ENCODE assay signal across 12 cellular contexts in the genomic region with DNA sequence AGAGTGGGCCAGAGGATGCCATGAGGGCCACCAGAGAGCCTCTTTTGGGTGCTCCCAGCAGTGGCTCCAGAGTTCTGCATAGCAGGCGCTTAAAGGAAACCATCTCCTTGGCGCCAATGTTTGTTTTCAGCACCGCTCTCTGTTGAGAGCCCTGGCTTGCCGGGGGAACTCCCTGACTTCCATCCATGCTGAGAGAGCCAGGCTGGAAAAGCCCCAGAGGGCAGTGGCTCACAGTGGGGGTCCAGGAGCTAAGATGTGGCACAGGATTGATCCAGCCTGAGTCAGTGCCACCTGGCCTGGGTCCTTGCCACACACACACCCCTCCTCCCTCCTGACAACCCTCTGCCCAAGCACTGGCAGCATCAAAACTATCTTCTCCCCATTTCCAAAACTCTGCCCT. TPM values are rescaled to one million over a fixed set of nuclear protein-coding genes. Genes with fewer than 3 reads are reported as not detected.
A peak's percentile ranks its signal among the peaks of the same experiment; 100 is the strongest.
DNase-seq lines count a peak whose midpoint lies in the region; ATAC-seq and TF ChIP-seq lines count a peak whose summit lies in the region.
"Had no signal": no experiment of that assay in that cellular context is flagged by ENCODE, and none has a peak within 500 bp of the region (broad histone marks: within the 10 kb centered on the region; RNA-seq: fewer than 3 reads in every experiment).

No MANE protein-coding gene starts in this region.

- CTCF ChIA-PET in activated CD8-positive, alpha-beta T cell treated with anti-CD3 and anti-CD28 coated beads, Interleukin-2, amount 10 ng/mL, durations not matched to agents 7 days and 5 days (lab: Charles Lee): no interaction called here

- no peaks in the 10 kb centered on the region; the same call in 1 of the 2 replicates for H3K9me3 Mint-ChIP-seq in HFFc6
- H3K9me3 Mint-ChIP-seq in activated T-helper 2 cell treated with anti-CD3 and anti-CD28 coated beads, Interferon-gamma antibody, Interleukin-2, Interleukin-4, amounts not matched to agents 10 μg/mL and 5 μg/mL and 100 μg/mL, durations not matched to agents 14 hours and 24 hours and 36 hours: no peaks in the 10 kb centered on the region
- H3K9me3 Mint-ChIP-seq in activated CD8-positive, alpha-beta T cell treated with anti-CD3 and anti-CD28 coated beads, Interleukin-2, amount 10 ng/mL, durations not matched to agents 7 days and 5 days (ENCODE audit: insufficient read depth): no peaks in the 10 kb centered on the region
- H3K9me3 Mint-ChIP-seq: CD4-positive, alpha-beta T cell; central memory CD8-positive, alpha-beta T cell had no signal

- no peak overlapping the region for H3K4me3 ChIP-seq in subcutaneous abdominal adipose tissue (ENCODE audit: low read depth in 1 of 5, low read length in 5 of 5)
- H3K4me3 ChIP-seq: psoas muscle had no signal

- peak overlapping the region; percentile 55 for H3K27ac Mint-ChIP-seq in HFFc6
- no peak overlapping the region for H3K27ac Mint-ChIP-seq in activated T-helper 2 cell treated with anti-CD3 and anti-CD28 coated beads, Interferon-gamma antibody, Interleukin-2, Interleukin-4, amounts not matched to agents 10 μg/mL and 5 μg/mL and 100 μg/mL, durations not matched to agents 14 hours and 24 hours and 36 hours
- no peak overlapping the region for H3K27ac Mint-ChIP-seq in activated CD8-positive, alpha-beta T cell treated with anti-CD3 and anti-CD28 coated beads, Interleukin-2, amount 10 ng/mL, durations not matched to agents 7 days and 5 days
- H3K27ac Mint-ChIP-seq: CD4-positive, alpha-beta T cell had no signal

- H3K36me3 Mint-ChIP-seq in HFFc6 (ENCODE audit: low read depth): peaks cover 54% of the 10 kb centered on the region
- no peaks in the 10 kb centered on the region for H3K36me3 Mint-ChIP-seq in activated T-helper 2 cell treated with anti-CD3 and anti-CD28 coated beads, Interferon-gamma antibody, Interleukin-2, Interleukin-4, amounts not matched to agents 10 μg/mL and 5 μg/mL and 100 μg/mL, durations not matched to agents 14 hours and 24 hours and 36 hours (ENCODE audit: low read depth)
- no peaks in the 10 kb centered on the region for H3K36me3 Mint-ChIP-seq in activated CD8-positive, alpha-beta T cell treated with anti-CD3 and anti-CD28 coated beads, Interleukin-2, amount 10 ng/mL, durations not matched to agents 7 days and 5 days (ENCODE audit: low read depth)

- no peak for TF ChIP-seq CTCF in HFFc6 (IDR thresholded peaks at IDR 0.05)

- peak overlapping the region; percentile 82 for H3K27ac ChIP-seq in subcutaneous abdominal adipose tissue (ENCODE audit: low read depth, low read length)
- H3K27ac ChIP-seq: psoas muscle had no signal

- no peaks in the 10 kb centered on the region for H3K27me3 ChIP-seq in subcutaneous abdominal adipose tissue (ENCODE audit: control insufficient read depth in 5 of 5, insufficient read depth in 4 of 5, low read length in 5 of 5)

- no peak overlapping the region for H3K9ac ChIP-seq in subcutaneous abdominal adipose tissue (ENCODE audit: low read length in 5 of 5)

- peaks cover 54% of the 10 kb centered on the region for H3K4me1 Mint-ChIP-seq in HFFc6 (ENCODE audit: low read depth)
- no peaks in the 10 kb centered on the region for H3K4me1 Mint-ChIP-seq in activated T-helper 2 cell treated with anti-CD3 and anti-CD28 coated beads, Interferon-gamma antibody, Interleukin-2, Interleukin-4, amounts not matched to agents 10 μg/mL and 5 μg/mL and 100 μg/mL, durations not matched to agents 14 hours and 24 hours and 36 hours (ENCODE audit: low read depth)
- H3K4me1 Mint-ChIP-seq in activated CD8-positive, alpha-beta T cell treated with anti-CD3 and anti-CD28 coated beads, Interleukin-2, amount 10 ng/mL, durations not matched to agents 7 days and 5 days (ENCODE audit: low read depth): peaks cover 2% of the 10 kb centered on the region
- H3K4me1 Mint-ChIP-seq: central memory CD8-positive, alpha-beta T cell had no signal

- POLR2A ChIA-PET in activated CD8-positive, alpha-beta T cell treated with anti-CD3 and anti-CD28 coated beads, Interleukin-2, amount 10 ng/mL, durations not matched to agents 7 days and 5 days (lab: Charles Lee): no interaction called here

- peaks cover 17% of the 10 kb centered on the region for H3K27me3 Mint-ChIP-seq in HFFc6 (ENCODE audit: insufficient read depth)
- H3K27me3 Mint-ChIP-seq in activated T-helper 2 cell treated with anti-CD3 and anti-CD28 coated beads, Interferon-gamma antibody, Interleukin-2, Interleukin-4, amounts not matched to agents 10 μg/mL and 5 μg/mL and 100 μg/mL, durations not matched to agents 14 hours and 24 hours and 36 hours (ENCODE audit: low read depth): no peaks in the 10 kb centered on the region
- no peaks in the 10 kb centered on the region for H3K27me3 Mint-ChIP-seq in activated CD8-positive, alpha-beta T cell treated with anti-CD3 and anti-CD28 coated beads, Interleukin-2, amount 10 ng/mL, durations not matched to agents 7 days and 5 days (ENCODE audit: low read depth)
- H3K27me3 Mint-ChIP-seq: CD4-positive, alpha-beta T cell had no signal

- DNase-seq in HFFc6 (no peak), NCI-H69 (lab: John Stamatoyannopoulos, UW) (peak; percentile 84), left colon (no peak)
- DNase-seq in activated T-helper 2 cell treated with anti-CD3 and anti-CD28 coated beads, Interferon-gamma antibody, Interleukin-2, Interleukin-4, amounts not matched to agents 10 μg/mL and 5 μg/mL and 100 μg/mL, durations not matched to agents 14 hours and 24 hours and 36 hours (ENCODE audit: low spot score): no peak
- DNase-seq in stimulated activated CD4-positive, alpha-beta T cell treated with anti-CD3 and anti-CD28 coated beads, Interleukin-15, amount 100 ng/mL, for 24 hours: no peak
- DNase-seq in activated CD8-positive, alpha-beta T cell treated with anti-CD3 and anti-CD28 coated beads, Interleukin-2, amount 10 ng/mL, durations not matched to agents 7 days and 5 days: no peak
- DNase-seq: CD4-positive, alpha-beta T cell; NCI-H2081 treated with DMSO at 0.1 percent for 48 hours; psoas muscle; stimulated activated naive CD8-positive, alpha-beta T cell treated with anti-CD3 and anti-CD28 coated beads, Interleukin-15, Interleukin-2, amounts not matched to agents 100 U/mL and 50 U/mL, for 24 hours had no signal

- intact Hi-C loops in left colon (cut with DNase I, micrococcal nuclease): no loop called here
- intact Hi-C loops in activated T-helper 2 cell treated with anti-CD3 and anti-CD28 coated beads, Interferon-gamma antibody, Interleukin-2, Interleukin-4, amounts not matched to agents 10 μg/mL and 5 μg/mL and 100 μg/mL, durations not matched to agents 14 hours and 24 hours and 36 hours (cut with micrococcal nuclease): no loop called here

- H3K4me3 Mint-ChIP-seq in HFFc6: peak overlapping the region; percentile 8; the same call in 1 of the 2 replicates
- no peak overlapping the region for H3K4me3 Mint-ChIP-seq in activated T-helper 2 cell treated with anti-CD3 and anti-CD28 coated beads, Interferon-gamma antibody, Interleukin-2, Interleukin-4, amounts not matched to agents 10 μg/mL and 5 μg/mL and 100 μg/mL, durations not matched to agents 14 hours and 24 hours and 36 hours (ENCODE audit: low read depth)
- H3K4me3 Mint-ChIP-seq in activated CD8-positive, alpha-beta T cell treated with anti-CD3 and anti-CD28 coated beads, Interleukin-2, amount 10 ng/mL, durations not matched to agents 7 days and 5 days: no peak overlapping the region
- H3K4me3 Mint-ChIP-seq: CD4-positive, alpha-beta T cell; central memory CD8-positive, alpha-beta T cell had no signal

- peaks cover 4 to 62% (median 40%) of the 10 kb centered on the region in 5 donors for H3K36me3 ChIP-seq in subcutaneous abdominal adipose tissue (ENCODE audit: control insufficient read depth in 5 of 5, insufficient read depth in 5 of 5, low read length in 5 of 5)

- no peaks in the 10 kb centered on the region for H3K9me3 ChIP-seq in subcutaneous abdominal adipose tissue (ENCODE audit: control insufficient read depth in 5 of 5, low read length in 5 of 5)
- H3K9me3 ChIP-seq: psoas muscle had no signal

- ATAC-seq in left colon: peak; percentile 13
- ATAC-seq in activated CD8-positive, alpha-beta T cell treated with anti-CD3 and anti-CD28 coated beads, Interleukin-2, amount 10 ng/mL, durations not matched to agents 7 days and 5 days: no peak
- ATAC-seq: stimulated activated naive CD8-positive, alpha-beta T cell treated with anti-CD3 and anti-CD28 coated beads, Interleukin-15, Interleukin-2, amounts not matched to agents 100 U/mL and 50 U/mL, for 24 hours had no signal

- peaks cover 4 to 56% (median 54%) of the 10 kb centered on the region in 5 donors for H3K4me1 ChIP-seq in subcutaneous abdominal adipose tissue (ENCODE audit: control insufficient read depth in 5 of 5, insufficient read depth in 5 of 5, low read length in 5 of 5)
- H3K4me1 ChIP-seq: psoas muscle had no signal

RNA-seq across cellular contexts. Expression of a gene that starts 50.4 kb away (rescaled TPM):
- 10 to 100 TPM; 56.6 to 85.7 (median 75.7) TPM for total RNA-seq in HFFc6 (2021; fragmentation: NEBNext Ultra II Directional; extraction: Animal tissue kit (Norgen Biotek cat#: 25700))
- total RNA-seq in left colon: 10 to 100 TPM; 60.8 to 63.5 TPM
- total RNA-seq in activated T-helper 2 cell treated with anti-CD3 and anti-CD28 coated beads, Interferon-gamma antibody, Interleukin-2, Interleukin-4, amounts not matched to agents 10 μg/mL and 5 μg/mL and 100 μg/mL, durations not matched to agents 14 hours and 24 hours and 36 hours: 29.5 and 32.5 TPM in 2 replicates
- total RNA-seq in activated CD8-positive, alpha-beta T cell treated with anti-CD3 and anti-CD28 coated beads, Interleukin-2, amount 10 ng/mL, durations not matched to agents 7 days and 5 days: 10 to 100 TPM; 20.7 to 23.8 TPM
